ENCODE assay signal across 8 cellular contexts in genomic region chr10:30434273-30435067, GRCh38. TPM values are rescaled to one million over a fixed set of nuclear protein-coding genes. Genes with fewer than 3 reads are reported as not detected.
DNase-seq lines count a peak whose midpoint lies in the region; ATAC-seq lines count a peak whose summit lies in the region.

No MANE protein-coding gene starts in this region.

- WGBS in right cardiac atrium, result under 1% methylated on average over 56 of the region's 56 CpGs

- peak overlapping the region; percentile 70 for H3K4me3 ChIP-seq in right cardiac atrium (ENCODE audit: low read length)

- peaks cover 7% of the 10 kb centered on the region for H3K4me1 ChIP-seq in right cardiac atrium (ENCODE audit: control insufficient read depth, insufficient read depth, low read length)

- peak overlapping the region; percentile 73 for H3K27ac ChIP-seq in angular gyrus (ENCODE audit: low read depth, low read length)
- peak overlapping the region; percentile 94 for H3K27ac ChIP-seq in right cardiac atrium (ENCODE audit: low read length)

- H3K9me3 ChIP-seq in right cardiac atrium (ENCODE audit: control insufficient read depth, low read length), result no peaks in the 10 kb centered on the region

- intact Hi-C loops in right cardiac atrium (cut with DNase I), result loop anchor here in 1 of 4 donors (5.0 kb wide), 1 partner anchor 103 kb away; no protein-coding TSS in a partner anchor

- peak; percentile 41 for ATAC-seq in GM19467 (IDR thresholded peaks at IDR 0.05; ENCODE audit: unreplicated experiment)
- peak; percentile 17 for ATAC-seq in HG03575 (IDR thresholded peaks at IDR 0.05; ENCODE audit: extremely low read depth, insufficient number of reproducible peaks, low FRiP score, unreplicated experiment)
- ATAC-seq in right cardiac atrium, result peak; percentile 84

- peak; percentile 14 for DNase-seq in COLO668 (lab: John Stamatoyannopoulos, UW; ENCODE audit: unreplicated experiment)
- peak; percentile 50 to 86 (median 60) for DNase-seq in T-helper 1 cell
- peak; percentile 90 to 95 (median 94) for DNase-seq in right cardiac atrium
- peak; percentile 75 for DNase-seq in renal cortical epithelial cell (ENCODE audit: low read depth)
- DNase-seq in NCI-H446 treated with DMSO at 0.1 percent for 48 hours (lab: John Stamatoyannopoulos, UW), result no peak

- no peaks in the 10 kb centered on the region for H3K27me3 ChIP-seq in right cardiac atrium (ENCODE audit: control insufficient read depth, insufficient read depth)

RNA-seq across cellular contexts. Expression of gene MAP3K8, which starts 0.5 kb away (rescaled TPM):
- total RNA-seq in right cardiac atrium (10 to 100 TPM in 2 of 4 donors, 1 to 10 TPM in 2; 7.7 to 17.2 (median 9.6) TPM), renal cortical epithelial cell (2.1 and 10.9 TPM in 2 replicates)
- 6.5 TPM for polyA plus RNA-seq in right cardiac atrium

Comparison
In these comparisons a context has a peak if more than half of its experiments do, and no peak if none do; other contexts are left out.
1. ATAC-seq: peak in every context shown above with its lines; median percentile 84 in right cardiac atrium; 41 in GM19467; 17 in HG03575.